In the genomic region with DNA sequence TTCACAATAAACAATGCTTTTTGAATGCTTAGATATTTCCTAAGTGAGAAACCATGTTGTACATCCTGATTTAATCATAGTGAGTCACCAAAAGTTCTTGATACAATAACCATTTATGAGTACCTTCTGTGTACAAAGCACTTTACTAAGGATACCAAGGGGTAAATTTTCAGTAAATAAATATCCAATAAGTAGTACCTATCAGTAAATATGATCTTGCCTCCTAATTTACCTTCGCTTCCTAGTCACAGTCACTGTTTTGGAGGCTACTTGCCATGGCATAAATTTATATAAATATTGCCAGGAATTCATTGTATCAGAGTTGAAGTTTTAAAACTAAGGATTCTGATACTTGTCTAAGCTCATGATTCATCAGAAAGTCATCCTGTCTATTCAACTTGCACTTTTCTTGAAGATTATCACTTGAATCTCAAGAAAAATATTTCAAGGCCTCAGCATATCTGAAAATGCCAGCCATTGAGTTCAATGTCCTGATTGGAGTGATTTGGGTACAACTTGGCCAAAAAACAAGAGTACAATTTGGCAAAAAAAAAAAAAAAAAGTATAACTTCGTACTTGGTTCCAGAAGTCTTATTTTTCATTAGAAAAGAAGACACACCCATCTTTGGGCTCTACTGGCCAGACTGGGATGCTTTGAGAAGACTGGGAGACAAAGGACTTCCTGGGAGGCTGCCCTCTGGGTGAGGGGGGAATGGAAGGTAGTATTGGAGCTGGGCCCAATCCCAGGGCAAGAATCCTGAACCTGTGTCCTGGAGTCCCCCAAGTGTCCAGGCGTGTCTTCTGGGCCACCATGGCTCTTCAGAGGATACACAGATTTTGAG, we compare ENCODE assay signal across 15 cellular contexts. TPM values are rescaled to one million over a fixed set of nuclear protein-coding genes. Genes with fewer than 3 reads are reported as not detected.
DNase-seq lines count a peak whose midpoint lies in the region; ATAC-seq and TF ChIP-seq lines count a peak whose summit lies in the region.
"Had no signal": no experiment of that assay in that cellular context is flagged by ENCODE, and none has a peak within 500 bp of the region (broad histone marks: within the 10 kb centered on the region; RNA-seq: fewer than 3 reads in every experiment).

No MANE protein-coding gene starts in this region.

- H3K4me1 ChIP-seq in SK-N-SH (ENCODE audit: control insufficient read depth in 1 of 2, insufficient read depth in 2 of 2, low read depth in 1 of 2, low read length in 1 of 2) = peaks cover 0 to 30% of the 10 kb centered on the region in 2 experiments; a peak in 2 of 4 replicates
- H3K4me1 ChIP-seq: ascending aorta had no signal

- TF ChIP-seq CTCF in SK-N-SH (IDR thresholded peaks at IDR 0.05) = no peak

- H4K20me1 ChIP-seq in SK-N-SH (ENCODE audit: insufficient read depth) = no peaks in the 10 kb centered on the region; the same call in 1 of the 2 replicates

- H3K4me3 ChIP-seq in SK-N-SH (ENCODE audit: low read depth in 2 of 2, low read length in 1 of 2) = no peak overlapping the region
- H3K4me3 ChIP-seq: ascending aorta, skin epidermis had no signal

- peak overlapping the region; percentile 55 to 89; a peak in 3 of 4 replicates for H3K27ac ChIP-seq in SK-N-SH (ENCODE audit: low read depth in 2 of 2, low read length in 1 of 2)
- H3K27ac ChIP-seq: ascending aorta, skin epidermis, VCaP had no signal

- peak in 1 of 2 experiments; percentile 52; a peak in 1 of 4 replicates for TF ChIP-seq EP300 in SK-N-SH (IDR thresholded peaks at IDR 0.05; ENCODE audit: borderline replicate concordance in 1 of 2, low read depth in 1 of 2, low read length in 1 of 2)

- CTCF ChIA-PET in SK-N-SH (lab: Yijun Ruan, JAX) = interaction anchor here (0.8 to 1.1 kb wide), 3 partner anchors 8 to 23 kb away, joined by 3 to 4 read pairs (median 3); no protein-coding TSS in a partner anchor

- H3K27me3 ChIP-seq in SK-N-SH (ENCODE audit: insufficient read depth) = no peaks in the 10 kb centered on the region
- H3K27me3 ChIP-seq: ascending aorta had no signal

- TF ChIP-seq RAD21 in SK-N-SH (IDR thresholded peaks at IDR 0.05; ENCODE audit: low read length) = no peak

- no peak overlapping the region for H2AFZ ChIP-seq in SK-N-SH (ENCODE audit: low read depth)

- peak overlapping the region; percentile 45; the same call in 1 of the 2 replicates for H3K9ac ChIP-seq in SK-N-SH

- H3K9me3 ChIP-seq in SK-N-SH = no peaks in the 10 kb centered on the region
- H3K9me3 ChIP-seq: ascending aorta had no signal

- peaks cover 31 to 32% of the 10 kb centered on the region in 2 experiments for H3K36me3 ChIP-seq in SK-N-SH (replicated peaks in 1 of 2; ENCODE audit: control insufficient read depth in 1 of 2, insufficient read depth in 2 of 2, low read length in 1 of 2)

- DNase-seq in HCEC 1CT (peak; percentile 83), SK-N-SH (no peak), renal cortical epithelial cell (ENCODE audit: low read depth) (peak; percentile 44), cardiac septum (ENCODE audit: low spot score) (no peak), NCI-H2171 treated with DMSO at 0.1 percent for 48 hours (lab: John Stamatoyannopoulos, UW) (no peak)
- DNase-seq: DMS53, naive B cell, NCI-H345, Right ventricle myocardium superior had no signal

- POLR2A ChIA-PET in SK-N-SH (lab: Yijun Ruan, JAX) = no interaction called here

- peak overlapping the region; percentile 56 for H3K4me2 ChIP-seq in SK-N-SH

- intact Hi-C loops in cardiac septum (cut with DNase I) = no loop called here

- H3K79me2 ChIP-seq in SK-N-SH (ENCODE audit: insufficient read depth) = peaks cover 81% of the 10 kb centered on the region

- WGBS in SK-N-SH (ENCODE audit: low lambda C conversion rate) = 4% methylated on average over 2 of the region's 3 CpGs

- peaks cover 26% of the 10 kb centered on the region for H3F3A ChIP-seq in SK-N-SH (replicated peaks; ENCODE audit: insufficient read depth)

- H3K9me2 ChIP-seq in SK-N-SH = no peaks in the 10 kb centered on the region

- ATAC-seq in esophagus mucosa (peak; percentile 55), HG03097 (IDR thresholded peaks at IDR 0.05; ENCODE audit: low FRiP score, unreplicated experiment) (no peak), HG03378 (IDR thresholded peaks at IDR 0.05; ENCODE audit: unreplicated experiment) (no peak)

TF ChIP-seq in SK-N-SH, 30 proteins besides CTCF, POLR2A, EP300 and RAD21 (continues in another document):
- TF ChIP-seq NRF1 (IDR thresholded peaks at IDR 0.05; ENCODE audit: low read depth, low read length) (no peak), SMC3 (IDR thresholded peaks at IDR 0.05; ENCODE audit: low read depth, low read length) (no peak), TCF12 (IDR thresholded peaks at IDR 0.05) (peak; percentile 68), FOSL2 (IDR thresholded peaks at IDR 0.05; ENCODE audit: borderline replicate concordance, low read depth) (peak; percentile 51), RXRA (IDR thresholded peaks at IDR 0.05; ENCODE audit: borderline replicate concordance, low read depth) (peak; percentile 67; the same call in 1 of the 2 replicates), MEF2A (IDR thresholded peaks at IDR 0.05; ENCODE audit: borderline replicate concordance, low read depth) (no peak), ELF1 (IDR thresholded peaks at IDR 0.05) (0 out of 2 replicates have a peak, but pooled peaks have one; percentile 10), CHD2 (IDR thresholded peaks at IDR 0.05; ENCODE audit: low read length, partially characterized antibody) (no peak), FOXJ3 (CRISPR knock-in tag; IDR thresholded peaks at IDR 0.05) (no peak), MXI1 (IDR thresholded peaks at IDR 0.05; ENCODE audit: low read depth, low read length) (no peak), FOXM1 (IDR thresholded peaks at IDR 0.05; ENCODE audit: low read depth) (no peak), JUND (IDR thresholded peaks at IDR 0.05) (peak; percentile 60), RFX5 (IDR thresholded peaks at IDR 0.05; ENCODE audit: low read length) (no peak), EZH2phosphoT487 (IDR thresholded peaks at IDR 0.05; ENCODE audit: borderline replicate concordance, low read depth) (no peak), GABPA (IDR thresholded peaks at IDR 0.05; ENCODE audit: low read depth) (no peak), YY1 (IDR thresholded peaks at IDR 0.05; ENCODE audit: low read depth) (no peak), TEAD4 (IDR thresholded peaks at IDR 0.05; ENCODE audit: borderline replicate concordance, insufficient read depth) (peak; percentile 66; the same call in 1 of the 2 replicates)
- TF ChIP-seq, protein P1, sequence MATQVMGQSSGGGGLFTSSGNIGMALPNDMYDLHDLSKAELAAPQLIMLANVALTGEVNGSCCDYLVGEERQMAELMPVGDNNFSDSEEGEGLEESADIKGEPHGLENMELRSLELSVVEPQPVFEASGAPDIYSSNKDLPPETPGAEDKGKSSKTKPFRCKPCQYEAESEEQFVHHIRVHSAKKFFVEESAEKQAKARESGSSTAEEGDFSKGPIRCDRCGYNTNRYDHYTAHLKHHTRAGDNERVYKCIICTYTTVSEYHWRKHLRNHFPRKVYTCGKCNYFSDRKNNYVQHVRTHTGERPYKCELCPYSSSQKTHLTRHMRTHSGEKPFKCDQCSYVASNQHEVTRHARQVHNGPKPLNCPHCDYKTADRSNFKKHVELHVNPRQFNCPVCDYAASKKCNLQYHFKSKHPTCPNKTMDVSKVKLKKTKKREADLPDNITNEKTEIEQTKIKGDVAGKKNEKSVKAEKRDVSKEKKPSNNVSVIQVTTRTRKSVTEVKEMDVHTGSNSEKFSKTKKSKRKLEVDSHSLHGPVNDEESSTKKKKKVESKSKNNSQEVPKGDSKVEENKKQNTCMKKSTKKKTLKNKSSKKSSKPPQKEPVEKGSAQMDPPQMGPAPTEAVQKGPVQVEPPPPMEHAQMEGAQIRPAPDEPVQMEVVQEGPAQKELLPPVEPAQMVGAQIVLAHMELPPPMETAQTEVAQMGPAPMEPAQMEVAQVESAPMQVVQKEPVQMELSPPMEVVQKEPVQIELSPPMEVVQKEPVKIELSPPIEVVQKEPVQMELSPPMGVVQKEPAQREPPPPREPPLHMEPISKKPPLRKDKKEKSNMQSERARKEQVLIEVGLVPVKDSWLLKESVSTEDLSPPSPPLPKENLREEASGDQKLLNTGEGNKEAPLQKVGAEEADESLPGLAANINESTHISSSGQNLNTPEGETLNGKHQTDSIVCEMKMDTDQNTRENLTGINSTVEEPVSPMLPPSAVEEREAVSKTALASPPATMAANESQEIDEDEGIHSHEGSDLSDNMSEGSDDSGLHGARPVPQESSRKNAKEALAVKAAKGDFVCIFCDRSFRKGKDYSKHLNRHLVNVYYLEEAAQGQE (IDR thresholded peaks at IDR 0.05; ENCODE audit: low read depth, low read length) = no peak
- TF ChIP-seq, protein P2, sequence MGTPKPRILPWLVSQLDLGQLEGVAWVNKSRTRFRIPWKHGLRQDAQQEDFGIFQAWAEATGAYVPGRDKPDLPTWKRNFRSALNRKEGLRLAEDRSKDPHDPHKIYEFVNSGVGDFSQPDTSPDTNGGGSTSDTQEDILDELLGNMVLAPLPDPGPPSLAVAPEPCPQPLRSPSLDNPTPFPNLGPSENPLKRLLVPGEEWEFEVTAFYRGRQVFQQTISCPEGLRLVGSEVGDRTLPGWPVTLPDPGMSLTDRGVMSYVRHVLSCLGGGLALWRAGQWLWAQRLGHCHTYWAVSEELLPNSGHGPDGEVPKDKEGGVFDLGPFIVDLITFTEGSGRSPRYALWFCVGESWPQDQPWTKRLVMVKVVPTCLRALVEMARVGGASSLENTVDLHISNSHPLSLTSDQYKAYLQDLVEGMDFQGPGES (IDR thresholded peaks at IDR 0.05; ENCODE audit: low read depth, low read length) = no peak
- TF ChIP-seq, protein P3, sequence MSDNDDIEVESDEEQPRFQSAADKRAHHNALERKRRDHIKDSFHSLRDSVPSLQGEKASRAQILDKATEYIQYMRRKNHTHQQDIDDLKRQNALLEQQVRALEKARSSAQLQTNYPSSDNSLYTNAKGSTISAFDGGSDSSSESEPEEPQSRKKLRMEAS (IDR thresholded peaks at IDR 0.05; ENCODE audit: low read depth) = no peak

RNA-seq across cellular contexts. Expression of a gene that starts 32.8 kb away (rescaled TPM):
- polyA plus RNA-seq in SK-N-SH (2012; rRNA removed) = 10.7 and 12.7 TPM in 2 replicates
- 13.3 and 15.3 TPM in 2 replicates for polyA plus RNA-seq in SK-N-SH (2012; cell fraction: cytosol; rRNA removed)
- polyA plus RNA-seq in SK-N-SH (2012; cell fraction: nucleus; rRNA removed) = 10.0 and 17.3 TPM in 2 replicates
- 24.7 TPM for total RNA-seq in esophagus mucosa
- total RNA-seq in renal cortical epithelial cell = 14.6 and 22.4 TPM in 2 replicates
- 9.8 TPM for total RNA-seq in cardiac septum

RNA-seq across cellular contexts. Expression of a gene that starts 46.7 kb away (rescaled TPM):
- polyA plus RNA-seq in SK-N-SH (2012; rRNA removed) = 16.8 and 16.9 TPM in 2 replicates
- 21.7 and 25.1 TPM in 2 replicates for polyA plus RNA-seq in SK-N-SH (2012; cell fraction: cytosol; rRNA removed)
- 19.8 and 23.8 TPM in 2 replicates for polyA plus RNA-seq in SK-N-SH (2012; cell fraction: nucleus; rRNA removed)
- total RNA-seq in esophagus mucosa (32.4 TPM), renal cortical epithelial cell (17.9 and 56.6 TPM in 2 replicates), cardiac septum (65.9 TPM)

Comparison
In these comparisons a context has a peak if more than half of its experiments do, and no peak if none do; other contexts are left out.
1. DNase-seq: peak in HCEC 1CT (single experiment) and renal cortical epithelial cell (single experiment); none in SK-N-SH (single experiment), cardiac septum (single experiment) and NCI-H2171 treated with DMSO at 0.1 percent for 48 hours (single experiment).